ENCODE assay signal across 25 cellular contexts in the genomic region with DNA sequence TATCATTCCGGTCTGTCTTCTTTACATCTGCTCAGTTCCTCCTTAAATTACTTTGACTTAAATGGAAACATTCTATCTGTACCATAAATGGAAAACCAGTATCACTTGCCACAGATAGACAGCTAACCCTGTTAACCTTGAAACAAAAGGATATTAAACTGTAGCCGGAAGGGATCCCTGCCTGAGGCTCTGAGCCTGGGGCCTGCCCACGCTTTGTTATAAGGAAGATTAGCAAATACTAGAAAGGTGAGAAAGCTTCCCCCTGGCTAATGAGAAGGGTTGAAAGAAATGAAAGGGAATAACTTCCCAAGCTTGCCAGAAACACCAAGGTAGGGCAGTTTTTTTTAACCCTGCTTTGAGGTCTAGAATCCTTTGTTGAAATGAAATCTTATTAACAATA.
DNase-seq lines count a peak whose midpoint lies in the region; ATAC-seq, FAIRE-seq and TF ChIP-seq lines count a peak whose summit lies in the region.
"Had no signal": no experiment of that assay in that cellular context is flagged by ENCODE, and none has a peak within 500 bp of the region (broad histone marks: within the 10 kb centered on the region; RNA-seq: fewer than 3 reads in every experiment).

No MANE protein-coding gene starts in this region.

- H3K9me3 Mint-ChIP-seq in H9, result no peaks in the 10 kb centered on the region
- H3K9me3 Mint-ChIP-seq in activated naive CD4-positive, alpha-beta T cell treated with anti-CD3 and anti-CD28 coated beads, Interleukin-2, amount 50 U/mL, for 72 hours, result peaks cover 4 to 13% of the 10 kb centered on the region in 2 donors

- H4K5ac ChIP-seq in H9 (ENCODE audit: insufficient read length, low read depth, low read length), result no peak overlapping the region

- H3K9me3 ChIP-seq in H9 (ENCODE audit: control insufficient read depth, low read depth, low read length) (no peaks in the 10 kb centered on the region), trophoblast cell (ENCODE audit: insufficient read depth, low read depth, low read length) (no peaks in the 10 kb centered on the region)
- H3K9me3 ChIP-seq: SJSA1 had no signal

- H2AFZ ChIP-seq in H9 (ENCODE audit: low read length) (no peak overlapping the region), trophoblast cell (ENCODE audit: insufficient read depth, low read length, poor library complexity) (no peak overlapping the region)

- H3K18ac ChIP-seq in H9 (ENCODE audit: insufficient read length, low read depth, low read length), result no peak overlapping the region
- H3K18ac ChIP-seq in trophoblast cell (ENCODE audit: low read length), result no peak overlapping the region

- no peak overlapping the region for H3T11ph ChIP-seq in H9 (ENCODE audit: low read length)

- no peak overlapping the region for H3K9ac ChIP-seq in H9 (ENCODE audit: extremely low read depth, insufficient read length, low read length)
- no peak overlapping the region for H3K9ac ChIP-seq in trophoblast cell (ENCODE audit: low read length)
- H3K9ac ChIP-seq: KMS-11 had no signal

- H3K79me1 ChIP-seq in H9 (ENCODE audit: insufficient read depth, low read depth, low read length, poor library complexity, severe bottlenecking) (no peaks in the 10 kb centered on the region), trophoblast cell (ENCODE audit: low read length) (no peaks in the 10 kb centered on the region)

- no peak overlapping the region for H2AK5ac ChIP-seq in H9 (ENCODE audit: insufficient read length, low read length)
- no peak overlapping the region for H2AK5ac ChIP-seq in trophoblast cell (ENCODE audit: low read length)

- no peak overlapping the region for H3K14ac ChIP-seq in H9 (ENCODE audit: insufficient read depth, low read length)
- no peak overlapping the region for H3K14ac ChIP-seq in trophoblast cell (ENCODE audit: low read length)

- TF ChIP-seq POLR2A in GM12892 (IDR thresholded peaks at IDR 0.05; ENCODE audit: low read depth, low read length), result no peak

- no peaks in the 10 kb centered on the region for H3K27me3 Mint-ChIP-seq in H9 (ENCODE audit: low read depth)

- H3K4ac ChIP-seq in H9 (ENCODE audit: low read depth, low read length) (no peak overlapping the region), trophoblast cell (ENCODE audit: low read depth, low read length) (no peak overlapping the region)

- no peak overlapping the region for H3K56ac ChIP-seq in H9 (ENCODE audit: insufficient read length, low read depth, low read length)

- H2BK120ac ChIP-seq in H9 (ENCODE audit: low read depth, low read length, poor library complexity, severe bottlenecking) (no peak overlapping the region), trophoblast cell (ENCODE audit: insufficient read depth, low read length, poor library complexity) (no peak overlapping the region)

- ATAC-seq in activated naive CD4-positive, alpha-beta T cell treated with anti-CD3 and anti-CD28 coated beads, Interleukin-2, amount 50 U/mL, for 72 hours, result no peak

- no peaks in the 10 kb centered on the region for H3K36me3 Mint-ChIP-seq in H9 (ENCODE audit: insufficient read depth in 1 of 3, low read depth in 3 of 3)
- no peaks in the 10 kb centered on the region for H3K36me3 Mint-ChIP-seq in activated naive CD4-positive, alpha-beta T cell treated with anti-CD3 and anti-CD28 coated beads, Interleukin-2, amount 50 U/mL, for 72 hours
- H3K36me3 Mint-ChIP-seq: CD4-positive, alpha-beta memory T cell had no signal

- no peak overlapping the region for H4K8ac ChIP-seq in H9 (replicated peaks; ENCODE audit: insufficient read length, low read depth, low read length)
- H4K8ac ChIP-seq in trophoblast cell (ENCODE audit: low read depth, low read length), result no peak overlapping the region

- no peak overlapping the region for H2BK15ac ChIP-seq in H9 (ENCODE audit: low read depth, low read length)

- H4K12ac ChIP-seq in trophoblast cell (ENCODE audit: low read depth, low read length), result no peak overlapping the region

- no peaks in the 10 kb centered on the region; the same call in 1 of the 2 replicates for H3K4me1 ChIP-seq in H9 (ENCODE audit: insufficient read depth, low read length)
- no peaks in the 10 kb centered on the region for H3K4me1 ChIP-seq in trophoblast cell (ENCODE audit: control insufficient read depth in 1 of 2, insufficient read depth in 2 of 2, low read length in 2 of 2)
- H3K4me1 ChIP-seq: SJSA1 had no signal

- H3K4me1 Mint-ChIP-seq in H9, result peaks cover 17 to 18% of the 10 kb centered on the region in 2 experiments
- H3K4me1 Mint-ChIP-seq: CD4-positive, alpha-beta memory T cell had no signal

- H4K91ac ChIP-seq in H9 (ENCODE audit: insufficient read length, low read depth, low read length) (no peak overlapping the region), trophoblast cell (ENCODE audit: low read depth, low read length) (no peak overlapping the region)

- no peak for FAIRE-seq in GM12892 (lab: Jason Lieb, UNC)

- H3K23ac ChIP-seq in H9 (ENCODE audit: insufficient read length, low read depth, low read length) (no peak overlapping the region), trophoblast cell (ENCODE audit: low read length) (no peak overlapping the region)

- H2BK5ac ChIP-seq in H9 (ENCODE audit: insufficient read length, low read length) (peak overlapping the region; percentile 8), trophoblast cell (ENCODE audit: low read depth, low read length, poor library complexity) (no peak overlapping the region)

- H3K79me2 ChIP-seq in H9 (ENCODE audit: insufficient read depth, low read length) (no peaks in the 10 kb centered on the region), trophoblast cell (ENCODE audit: control insufficient read depth, insufficient read depth, low read length, poor library complexity) (no peaks in the 10 kb centered on the region)

- no peak overlapping the region for H3K4me2 ChIP-seq in H9 (ENCODE audit: insufficient read depth, insufficient read length, low read length)
- no peak overlapping the region for H3K4me2 ChIP-seq in trophoblast cell (ENCODE audit: low read length)
- H3K4me2 ChIP-seq: KMS-11 had no signal

- H2BK20ac ChIP-seq in H9 (ENCODE audit: low read depth, low read length, poor library complexity, severe bottlenecking), result no peak overlapping the region

- H3K27me3 ChIP-seq in H9 (ENCODE audit: insufficient read depth, low read length) (no peaks in the 10 kb centered on the region), trophoblast cell (ENCODE audit: insufficient read depth, low read length) (no peaks in the 10 kb centered on the region)
- H3K27me3 ChIP-seq: SJSA1 had no signal

- H3K4me3 ChIP-seq in trophoblast cell (ENCODE audit: low read depth, low read length), result no peak overlapping the region
- H3K4me3 ChIP-seq: SJSA1 had no signal

- DNase-seq in H9 (no peak), SK-N-DZ (ENCODE audit: low spot score) (peak; percentile 62), left kidney (ENCODE audit: low read depth, low spot score) (peak; percentile 69), trophoblast cell (peak; percentile 74 to 83), HK-2 (ENCODE audit: unreplicated experiment) (no peak), GM12892 (ENCODE audit: insufficient read length) (no peak)
- no peak for DNase-seq in activated naive CD4-positive, alpha-beta T cell treated with anti-CD3 and anti-CD28 coated beads, Interleukin-2, amount 50 U/mL, for 72 hours (ENCODE audit: low spot score in 2 of 2)
- DNase-seq: C1 segment of cervical spinal cord; CD4-positive, alpha-beta memory T cell; COR-L47; DMS79; HCEC 1CT; IMR-90; MM.1S; NCI-H1694 treated with DMSO at 0.1 percent for 48 hours; NCI-H2081 treated with DMSO at 0.1 percent for 48 hours; NCI-H2171; NCI-H345; NCI-H524; NCI-H774; Right ventricle myocardium superior; RPMI8226; T-helper 1 cell had no signal

- H3K23me2 ChIP-seq in H9 (ENCODE audit: insufficient read length, low read depth, low read length, poor library complexity, severe bottlenecking), result no peaks in the 10 kb centered on the region

- H3K27ac ChIP-seq in H9 (ENCODE audit: insufficient read length, low read depth, low read length), result no peak overlapping the region
- H3K27ac ChIP-seq in trophoblast cell (ENCODE audit: low read depth, low read length), result no peak overlapping the region
- H3K27ac ChIP-seq: KMS-11, SJSA1 had no signal

- H3K27ac Mint-ChIP-seq in H9, result peak overlapping the region; percentile 7 to 49 (median 11); a peak in 1 of 7 replicates
- H3K27ac Mint-ChIP-seq in activated naive CD4-positive, alpha-beta T cell treated with anti-CD3 and anti-CD28 coated beads, Interleukin-2, amount 50 U/mL, for 72 hours, result no peak overlapping the region
- H3K27ac Mint-ChIP-seq: CD4-positive, alpha-beta memory T cell had no signal

- no peaks in the 10 kb centered on the region for H3K36me3 ChIP-seq in trophoblast cell (ENCODE audit: control insufficient read depth in 1 of 2, insufficient read depth in 2 of 2, low read length in 2 of 2)
- H3K36me3 ChIP-seq: SJSA1 had no signal

- no peak overlapping the region for H3K4me3 Mint-ChIP-seq in H9
- H3K4me3 Mint-ChIP-seq: CD4-positive, alpha-beta memory T cell had no signal

- TF ChIP-seq CTCF in H9 (conservative IDR thresholded peaks at IDR 0.05), result no peak

- no CpG with 5 or more reads among the region's 3 CpGs for WGBS in H9 (ENCODE audit: extremely low coverage, insufficient read length, low lambda C conversion rate)
- WGBS in trophoblast cell (ENCODE audit: extremely low coverage, insufficient coverage, insufficient read length), result no CpG with 5 or more reads among the region's 3 CpGs

- H2BK12ac ChIP-seq in H9 (ENCODE audit: insufficient read length, low read depth, low read length), result no peak overlapping the region
- no peak overlapping the region for H2BK12ac ChIP-seq in trophoblast cell (ENCODE audit: low read length)

- no peaks in the 10 kb centered on the region for H4K20me1 ChIP-seq in H9 (ENCODE audit: control insufficient read depth, insufficient read depth, insufficient read length)

Comparison
In these comparisons a context has a peak if more than half of its experiments do, and no peak if none do; other contexts are left out.
1. DNase-seq: peak in SK-N-DZ (single experiment), left kidney (single experiment) and trophoblast cell (2 of 2); none in H9 (single experiment), HK-2 (single experiment), activated naive CD4-positive, alpha-beta T cell treated with anti-CD3 and anti-CD28 coated beads, Interleukin-2, amount 50 U/mL, for 72 hours (0 of 2) and GM12892 (single experiment).
2. H3K27ac Mint-ChIP-seq: peak in H9 (3 of 3); none in activated naive CD4-positive, alpha-beta T cell treated with anti-CD3 and anti-CD28 coated beads, Interleukin-2, amount 50 U/mL, for 72 hours (0 of 2).